In genomic region chr4:26141101-26141830, GRCh38 we compare ENCODE assay signal across 11 cellular contexts.
DNase-seq lines count a peak whose midpoint lies in the region; ATAC-seq lines count a peak whose summit lies in the region.
"Had no signal": no experiment of that assay in that cellular context is flagged by ENCODE, and none has a peak within 500 bp of the region (broad histone marks: within the 10 kb centered on the region; RNA-seq: fewer than 3 reads in every experiment).

No MANE protein-coding gene starts in this region.

- no peak overlapping the region for H3K4me3 Mint-ChIP-seq in activated CD4-positive, alpha-beta memory T cell treated with anti-CD3 and anti-CD28 coated beads for 36 hours
- H3K4me3 Mint-ChIP-seq in effector memory CD8-positive, alpha-beta T cell, result no peak overlapping the region

- no peaks in the 10 kb centered on the region for H3K27me3 Mint-ChIP-seq in activated CD4-positive, alpha-beta memory T cell treated with anti-CD3 and anti-CD28 coated beads for 36 hours
- H3K27me3 Mint-ChIP-seq in effector memory CD8-positive, alpha-beta T cell, result peaks cover 3 to 11% of the 10 kb centered on the region in 2 donors

- POLR2A ChIA-PET in activated CD4-positive, alpha-beta memory T cell treated with anti-CD3 and anti-CD28 coated beads for 36 hours (lab: Charles Lee), result interaction anchor here (1.2 kb wide), 1 partner anchor 8 kb away, joined by 3 read pairs; no protein-coding TSS in a partner anchor

- H3K4me1 ChIP-seq in HAP-1 (peaks cover 22% of the 10 kb centered on the region), skeletal muscle satellite cell (ENCODE audit: control insufficient read depth, insufficient read depth, low read length) (peaks cover 45% of the 10 kb centered on the region)

- in situ Hi-C loops in HAP-1 (cut with MboI; ENCODE audit: low sequenced_read_pairs), result no loop called here

- no peak overlapping the region for H3K4me3 ChIP-seq in HAP-1
- no peak overlapping the region for H3K4me3 ChIP-seq in skeletal muscle satellite cell (ENCODE audit: low read length)

- DNase-seq in HAP-1 (ENCODE audit: low spot score in 2 of 2) (peak; percentile 60 to 83), left ventricle myocardium superior (peak; percentile 38)
- no peak for DNase-seq in activated CD4-positive, alpha-beta memory T cell treated with anti-CD3 and anti-CD28 coated beads for 36 hours
- no peak for DNase-seq in NK-92 treated with Interleukin-12 subunit alpha and Interleukin-12 subunit beta, amount 100 ng/mL, for 24 hours (lab: John Stamatoyannopoulos, UW)
- no peak for DNase-seq in effector memory CD8-positive, alpha-beta T cell
- DNase-seq in activated CD8-positive, alpha-beta memory T cell treated with anti-CD3 and anti-CD28 coated beads for 24 hours, result no peak
- DNase-seq: activated effector memory CD4-positive, alpha-beta T cell treated with Interleukin-2 at 50 U/mL for 16 hours; effector CD4-positive, alpha-beta T cell; NCI-H524 treated with DMSO at 0.1 percent for 48 hours had no signal

- H3K9me3 ChIP-seq in HAP-1, result no peaks in the 10 kb centered on the region
- H3K9me3 ChIP-seq in skeletal muscle satellite cell (replicated peaks; ENCODE audit: low read length), result no peaks in the 10 kb centered on the region

- intact Hi-C loops in activated CD4-positive, alpha-beta memory T cell treated with anti-CD3 and anti-CD28 coated beads for 36 hours (cut with micrococcal nuclease), result no loop called here
- intact Hi-C loops in left ventricle myocardium superior (cut with micrococcal nuclease), result no loop called here

- H3K4me2 ChIP-seq in skeletal muscle satellite cell (ENCODE audit: low read length), result peak overlapping the region; percentile 55

- H3K9me3 Mint-ChIP-seq in activated CD4-positive, alpha-beta memory T cell treated with anti-CD3 and anti-CD28 coated beads for 36 hours, result no peaks in the 10 kb centered on the region
- H3K9me3 Mint-ChIP-seq in effector memory CD8-positive, alpha-beta T cell, result no peaks in the 10 kb centered on the region

- H3K27me3 ChIP-seq in HAP-1 (ENCODE audit: low read depth) (no peaks in the 10 kb centered on the region), skeletal muscle satellite cell (ENCODE audit: control insufficient read depth, insufficient read depth, low read length) (no peaks in the 10 kb centered on the region)

- H3K36me3 ChIP-seq in HAP-1 (replicated peaks) (no peaks in the 10 kb centered on the region), skeletal muscle satellite cell (ENCODE audit: insufficient read depth, low read length) (no peaks in the 10 kb centered on the region)

- H3K27ac Mint-ChIP-seq in activated CD4-positive, alpha-beta memory T cell treated with anti-CD3 and anti-CD28 coated beads for 36 hours, result peak overlapping the region; percentile 74
- no peak overlapping the region for H3K27ac Mint-ChIP-seq in effector memory CD8-positive, alpha-beta T cell

- CTCF ChIA-PET in activated CD4-positive, alpha-beta memory T cell treated with anti-CD3 and anti-CD28 coated beads for 36 hours (lab: Charles Lee), result interaction anchor here (0.6 to 0.7 kb wide), 2 partner anchors 53 to 65 kb away, joined by 3 read pairs; no protein-coding TSS in a partner anchor

- peak overlapping the region; percentile 60 for H3K9ac ChIP-seq in skeletal muscle satellite cell (ENCODE audit: low read depth, low read length)

- ATAC-seq in left ventricle myocardium superior (peak; percentile 61), HG03469 (IDR thresholded peaks at IDR 0.05; ENCODE audit: unreplicated experiment) (no peak)
- ATAC-seq in effector memory CD8-positive, alpha-beta T cell (replicated peaks), result no peak

- peaks cover 42% of the 10 kb centered on the region for H3K4me1 Mint-ChIP-seq in activated CD4-positive, alpha-beta memory T cell treated with anti-CD3 and anti-CD28 coated beads for 36 hours (ENCODE audit: low read depth)
- peaks cover 0 to 10% of the 10 kb centered on the region in 2 donors for H3K4me1 Mint-ChIP-seq in effector memory CD8-positive, alpha-beta T cell (ENCODE audit: low read depth in 2 of 2)

- H3K36me3 Mint-ChIP-seq in activated CD4-positive, alpha-beta memory T cell treated with anti-CD3 and anti-CD28 coated beads for 36 hours, result no peaks in the 10 kb centered on the region
- H3K36me3 Mint-ChIP-seq in effector memory CD8-positive, alpha-beta T cell (ENCODE audit: insufficient read depth), result no peaks in the 10 kb centered on the region

Comparison
In these comparisons a context has a peak if more than half of its experiments do, and no peak if none do; other contexts are left out.
1. DNase-seq: peak in HAP-1 (2 of 2) and left ventricle myocardium superior (single experiment); none in activated CD4-positive, alpha-beta memory T cell treated with anti-CD3 and anti-CD28 coated beads for 36 hours (single experiment), NK-92 treated with Interleukin-12 subunit alpha and Interleukin-12 subunit beta, amount 100 ng/mL, for 24 hours (single experiment), effector memory CD8-positive, alpha-beta T cell (0 of 3) and activated CD8-positive, alpha-beta memory T cell treated with anti-CD3 and anti-CD28 coated beads for 24 hours (single experiment).